8 cellular contexts compared by ENCODE assay signal in genomic region chrX:103585421-103586313, GRCh38. TPM values are rescaled to one million over a fixed set of nuclear protein-coding genes. Genes with fewer than 3 reads are reported as not detected.
A peak's percentile ranks its signal among the peaks of the same experiment; 100 is the strongest.
DNase-seq lines count a peak whose midpoint lies in the region; ATAC-seq and TF ChIP-seq lines count a peak whose summit lies in the region.

Gene TCEAL4 (plus strand): TSS chrX:103585515. CDS start chrX:103586676, 1,161 bp downstream.

- peak; percentile 64 for ATAC-seq in GM18870 (IDR thresholded peaks at IDR 0.05; ENCODE audit: unreplicated experiment)
- ATAC-seq in HG03095 (IDR thresholded peaks at IDR 0.05; ENCODE audit: unreplicated experiment) = peak; percentile 85

- H3K4me3 ChIP-seq in AG09309 (ENCODE audit: control insufficient read depth, low read depth, low read length) = peak within 1 kb of the TSS; percentile 78
- peak within 1 kb of the TSS; percentile 76 for H3K4me3 ChIP-seq in neural progenitor cell
- peak within 1 kb of the TSS; percentile 82 for H3K4me3 ChIP-seq in urinary bladder (ENCODE audit: low read depth, low read length)

- peaks cover 9% of the 10 kb centered on the region for H3K27me3 ChIP-seq in neural progenitor cell

- H3K27ac Mint-ChIP-seq in neural progenitor cell = no peak within 1 kb of the TSS

- H3F3A ChIP-seq in neural progenitor cell (ENCODE audit: low read depth) = peaks cover 7% of the 10 kb centered on the region

- H3K9me3 Mint-ChIP-seq in neural progenitor cell = peaks cover 7% of the 10 kb centered on the region

- H3K9ac ChIP-seq in neural progenitor cell = peak within 1 kb of the TSS; percentile 64

- DNase-seq in AG09309 (ENCODE audit: low read depth) (no peak), NCI-H748 (lab: John Stamatoyannopoulos, UW; ENCODE audit: unreplicated experiment) (peak; percentile 74), globus pallidus (ENCODE audit: low spot score) (peak; percentile 63), neural progenitor cell (ENCODE audit: low spot score) (peak; percentile 60)
- DNase-seq in activated naive CD4-positive, alpha-beta T cell treated with Interleukin-2 at 50 U/mL for 16 hours = peak; percentile 32

- H4K20me1 ChIP-seq in neural progenitor cell (ENCODE audit: low read depth) = no peaks in the 10 kb centered on the region

- no peaks in the 10 kb centered on the region for H3K4me1 ChIP-seq in neural progenitor cell
- no peaks in the 10 kb centered on the region for H3K4me1 ChIP-seq in urinary bladder (ENCODE audit: insufficient read depth)

- WGBS in urinary bladder = 1% methylated on average over 56 of the region's 56 CpGs

- H2AFZ ChIP-seq in neural progenitor cell (replicated peaks) = peak within 1 kb of the TSS; percentile 72

- TF ChIP-seq CTCF in AG09309 (IDR thresholded peaks at IDR 0.05; ENCODE audit: control insufficient read depth, insufficient read depth, low read depth, low read length, missing control alignments) = no peak
- TF ChIP-seq CTCF in neural progenitor cell (IDR thresholded peaks at IDR 0.05) = no peak

- H3K79me2 ChIP-seq in neural progenitor cell (ENCODE audit: low read depth) = no peaks in the 10 kb centered on the region

- no peaks in the 10 kb centered on the region for H3K9me3 ChIP-seq in neural progenitor cell (ENCODE audit: low read depth)

- peak within 1 kb of the TSS; percentile 77 for H3K4me2 ChIP-seq in neural progenitor cell

- H3K27me3 Mint-ChIP-seq in neural progenitor cell (ENCODE audit: insufficient read depth, low read depth) = no peaks in the 10 kb centered on the region

- peaks cover 2% of the 10 kb centered on the region for H3K4me1 Mint-ChIP-seq in neural progenitor cell

- H3K36me3 Mint-ChIP-seq in neural progenitor cell = no peaks in the 10 kb centered on the region

- H3K4me3 Mint-ChIP-seq in neural progenitor cell = peak within 1 kb of the TSS; percentile 93

- H3K27ac ChIP-seq in neural progenitor cell (no peak within 1 kb of the TSS), urinary bladder (ENCODE audit: low read depth) (peak within 1 kb of the TSS; percentile 88)

- H3K36me3 ChIP-seq in neural progenitor cell (no peaks in the 10 kb centered on the region), urinary bladder (ENCODE audit: insufficient read depth) (peaks cover 3% of the 10 kb centered on the region)

RNA-seq across cellular contexts. Expression of gene TCEAL4, which starts in this region (rescaled TPM):
- total RNA-seq in neural progenitor cell (ENCODE audit: low replicate concordance) (40.3 and 48.7 TPM in 2 replicates), urinary bladder (42.0 TPM)
- 620 TPM for polyA plus RNA-seq in urinary bladder
